1 cellular context compared by ENCODE assay signal in genomic region chr12:42482086-42482819, GRCh38.
TF ChIP-seq lines count a peak whose summit lies in the region.

No MANE protein-coding gene starts in this region.

TF ChIP-seq in GM12878, 131 proteins besides CTCF, POLR2A, EP300 and RAD21 (continued from another document):
- TF ChIP-seq ZBTB33 (IDR thresholded peaks at IDR 0.05) (no peak), ZNF384 (IDR thresholded peaks at IDR 0.05; ENCODE audit: borderline replicate concordance, low read depth, low read length) (no peak), SUPT20H (IDR thresholded peaks at IDR 0.05; ENCODE audit: borderline replicate concordance, control insufficient read depth, low read depth, low read length) (no peak), RUNX3 (IDR thresholded peaks at IDR 0.05; ENCODE audit: low read length) (no peak), PKNOX1 (IDR thresholded peaks at IDR 0.05) (no peak), EZH2 (IDR thresholded peaks at IDR 0.05; ENCODE audit: borderline replicate concordance, control insufficient read depth, low read depth, low read length) (no peak)
